Comparison of ENCODE assay signal across 26 cellular contexts in the genomic region with DNA sequence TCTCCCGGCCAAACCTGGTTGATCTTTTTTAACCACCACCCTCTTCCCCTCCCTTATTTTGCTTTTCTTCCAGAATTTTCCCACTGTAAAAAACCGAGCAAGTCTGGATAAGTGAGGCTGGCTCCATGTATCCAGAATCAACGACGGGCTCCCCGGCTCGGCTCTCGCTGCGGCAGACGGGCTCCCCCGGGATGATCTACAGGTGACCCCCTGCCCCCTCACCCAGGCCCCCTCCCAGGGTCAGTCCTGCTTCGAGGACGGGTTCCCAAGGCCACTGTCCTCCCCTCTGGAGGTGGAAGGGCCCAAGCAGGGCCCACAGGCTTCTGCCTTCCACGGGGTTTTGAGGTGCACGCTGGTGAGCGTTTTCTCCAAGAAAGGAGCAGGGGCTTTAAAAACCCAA.
"Had no signal": no experiment of that assay in that cellular context is flagged by ENCODE, and none has a peak within 500 bp of the region (broad histone marks: within the 10 kb centered on the region; RNA-seq: fewer than 3 reads in every experiment).

No MANE protein-coding gene starts in this region.

- H3K27me3 ChIP-seq: heart right ventricle, hepatocyte, ovary, right atrium auricular region, suprapubic skin, upper lobe of right lung, vagina had no signal

- H3K4me1 ChIP-seq: right atrium auricular region, suprapubic skin, tibial artery, upper lobe of right lung, vagina had no signal

- H3K79me2 ChIP-seq: hepatocyte had no signal

- H3K9me3 ChIP-seq: heart right ventricle, left ventricle myocardium inferior, ovary, right atrium auricular region, suprapubic skin, thoracic aorta, tibial artery, upper lobe of right lung, vagina had no signal

- H2AFZ ChIP-seq: hepatocyte had no signal

- H3K27ac ChIP-seq: heart right ventricle, hepatocyte, left ventricle myocardium inferior, ovary, right atrium auricular region, skin epidermis, suprapubic skin, thoracic aorta, tibial artery, upper lobe of right lung, vagina had no signal

- ATAC-seq: natural killer cell treated with Interleukin-12 subunit alpha and Interleukin-12 subunit beta and Interleukin-15 and Interleukin-18, amount 100 ng/mL, for 72 hours; sciatic nerve; stimulated activated effector memory CD8-positive, alpha-beta T cell treated with anti-CD3 and anti-CD28 coated beads, Interleukin-12 subunit alpha, Interleukin-12 subunit beta, amount 100 ng/mL, for 72 hours had no signal

- H3K36me3 Mint-ChIP-seq: mesothelial cell of epicardium; natural killer cell treated with Interleukin-12 subunit alpha and Interleukin-12 subunit beta and Interleukin-15 and Interleukin-18, amount 100 ng/mL, for 72 hours had no signal

- DNase-seq: heart right ventricle; islet precursor cell; left ventricle myocardium inferior; mesendoderm; naive B cell; occipital lobe; stimulated activated CD4-positive, alpha-beta T cell treated with anti-CD3 and anti-CD28 coated beads, Interleukin-12 subunit alpha, Interleukin-12 subunit beta, amount 100 ng/mL, for 4 hours; stimulated activated CD4-positive, alpha-beta T cell treated with anti-CD3 and anti-CD28 coated beads, Interleukin-4, amount 100 ng/mL, for 24 hours; stimulated activated naive CD4-positive, alpha-beta T cell; tibial artery; trophoblast cell; upper lobe of right lung had no signal

- H3K9me3 Mint-ChIP-seq: mesothelial cell of epicardium; naive B cell; natural killer cell treated with Interleukin-12 subunit alpha and Interleukin-12 subunit beta and Interleukin-15 and Interleukin-18, amount 100 ng/mL, for 72 hours; stimulated activated effector memory CD8-positive, alpha-beta T cell treated with anti-CD3 and anti-CD28 coated beads, Interleukin-12 subunit alpha, Interleukin-12 subunit beta, amount 100 ng/mL, for 72 hours; stimulated activated naive CD8-positive, alpha-beta T cell treated with anti-CD3 and anti-CD28 coated beads, Interleukin-15, Interleukin-2, amounts not matched to agents 100 ng/mL and 50 ng/mL, for 24 hours had no signal

- H3K4me3 ChIP-seq: heart right ventricle, hepatocyte, left ventricle myocardium inferior, lung, ovary, right atrium auricular region, skin epidermis, suprapubic skin, thoracic aorta, tibial artery, upper lobe of right lung, vagina had no signal

- H3K27me3 Mint-ChIP-seq: naive B cell; natural killer cell treated with Interleukin-12 subunit alpha and Interleukin-12 subunit beta and Interleukin-15 and Interleukin-18, amount 100 ng/mL, for 72 hours; stimulated activated naive CD8-positive, alpha-beta T cell treated with anti-CD3 and anti-CD28 coated beads, Interleukin-15, Interleukin-2, amounts not matched to agents 100 ng/mL and 50 ng/mL, for 24 hours had no signal

- H3K4me3 Mint-ChIP-seq: mesothelial cell of epicardium; natural killer cell treated with Interleukin-12 subunit alpha and Interleukin-12 subunit beta and Interleukin-15 and Interleukin-18, amount 100 ng/mL, for 72 hours; stimulated activated effector memory CD8-positive, alpha-beta T cell treated with anti-CD3 and anti-CD28 coated beads, Interleukin-12 subunit alpha, Interleukin-12 subunit beta, amount 100 ng/mL, for 72 hours; stimulated activated naive CD8-positive, alpha-beta T cell treated with anti-CD3 and anti-CD28 coated beads, Interleukin-15, Interleukin-2, amounts not matched to agents 100 ng/mL and 50 ng/mL, for 24 hours had no signal

- H3K36me3 ChIP-seq: ovary, right atrium auricular region, suprapubic skin, thoracic aorta, tibial artery, upper lobe of right lung, vagina had no signal

- H3K4me2 ChIP-seq: hepatocyte had no signal

- H3K27ac Mint-ChIP-seq: mesothelial cell of epicardium; naive B cell; progenitor cell of endocrine pancreas; stimulated activated effector memory CD8-positive, alpha-beta T cell treated with anti-CD3 and anti-CD28 coated beads, Interleukin-12 subunit alpha, Interleukin-12 subunit beta, amount 100 ng/mL, for 72 hours; stimulated activated naive CD8-positive, alpha-beta T cell treated with anti-CD3 and anti-CD28 coated beads, Interleukin-15, Interleukin-2, amounts not matched to agents 100 ng/mL and 50 ng/mL, for 24 hours had no signal
